In genomic region chr21:37516998-37517397, GRCh38 we compare ENCODE assay signal across 1 cellular context.
TF ChIP-seq lines count a peak whose summit lies in the region.

No MANE protein-coding gene starts in this region.

TF ChIP-seq in WTC11, 78 proteins besides CTCF, POLR2A, EP300 and RAD21 (continued from another document):
- TF ChIP-seq, protein P1, sequence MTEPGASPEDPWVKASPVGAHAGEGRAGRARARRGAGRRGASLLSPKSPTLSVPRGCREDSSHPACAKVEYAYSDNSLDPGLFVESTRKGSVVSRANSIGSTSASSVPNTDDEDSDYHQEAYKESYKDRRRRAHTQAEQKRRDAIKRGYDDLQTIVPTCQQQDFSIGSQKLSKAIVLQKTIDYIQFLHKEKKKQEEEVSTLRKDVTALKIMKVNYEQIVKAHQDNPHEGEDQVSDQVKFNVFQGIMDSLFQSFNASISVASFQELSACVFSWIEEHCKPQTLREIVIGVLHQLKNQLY (CRISPR knock-in tag; IDR thresholded peaks at IDR 0.05): no peak
- TF ChIP-seq, protein P2, sequence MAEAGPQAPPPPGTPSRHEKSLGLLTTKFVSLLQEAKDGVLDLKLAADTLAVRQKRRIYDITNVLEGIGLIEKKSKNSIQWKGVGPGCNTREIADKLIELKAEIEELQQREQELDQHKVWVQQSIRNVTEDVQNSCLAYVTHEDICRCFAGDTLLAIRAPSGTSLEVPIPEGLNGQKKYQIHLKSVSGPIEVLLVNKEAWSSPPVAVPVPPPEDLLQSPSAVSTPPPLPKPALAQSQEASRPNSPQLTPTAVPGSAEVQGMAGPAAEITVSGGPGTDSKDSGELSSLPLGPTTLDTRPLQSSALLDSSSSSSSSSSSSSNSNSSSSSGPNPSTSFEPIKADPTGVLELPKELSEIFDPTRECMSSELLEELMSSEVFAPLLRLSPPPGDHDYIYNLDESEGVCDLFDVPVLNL (CRISPR knock-in tag; IDR thresholded peaks at IDR 0.05; ENCODE audit: borderline replicate concordance, low read depth): no peak
- no peak for TF ChIP-seq SMAD4 (CRISPR knock-in tag; IDR thresholded peaks at IDR 0.05)
